12 cellular contexts compared by ENCODE assay signal in the genomic region with DNA sequence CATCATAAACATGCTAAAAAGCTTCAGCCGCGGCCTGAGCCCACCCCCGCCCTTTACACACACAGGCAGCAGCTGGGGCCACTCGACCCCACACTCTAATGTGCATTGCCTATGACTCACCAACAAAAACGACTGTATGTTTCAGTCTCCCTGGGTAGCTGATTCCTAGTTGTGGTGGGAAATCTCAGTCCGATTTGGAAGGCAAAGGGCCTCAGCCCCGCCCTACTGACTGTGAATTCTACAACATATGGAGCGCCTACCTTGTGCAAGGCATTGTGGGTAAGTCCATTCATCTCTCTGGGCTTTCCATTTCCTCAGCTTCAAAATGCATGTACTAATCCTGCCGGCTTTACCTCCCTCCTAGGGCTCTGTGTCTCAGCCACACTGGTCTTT.
DNase-seq lines count a peak whose midpoint lies in the region; ATAC-seq and TF ChIP-seq lines count a peak whose summit lies in the region.
"Had no signal": no experiment of that assay in that cellular context is flagged by ENCODE, and none has a peak within 500 bp of the region (broad histone marks: within the 10 kb centered on the region; RNA-seq: fewer than 3 reads in every experiment).

No MANE protein-coding gene starts in this region.

- no peak overlapping the region for H3K4me3 Mint-ChIP-seq in nephron progenitor cell
- H3K4me3 Mint-ChIP-seq in stimulated activated naive B cell treated with anti-CD40 and anti-IgM and Interleukin-4, amounts not matched to agents 10 μg/mL and 1 μg/mL and 100 μg/mL, for 72 hours: no peak overlapping the region
- H3K4me3 Mint-ChIP-seq: activated naive CD8-positive, alpha-beta T cell had no signal

- ATAC-seq in GM18502 (IDR thresholded peaks at IDR 0.05; ENCODE audit: poor library complexity, unreplicated experiment): no peak
- ATAC-seq in stimulated activated naive B cell treated with anti-CD40 and anti-IgM and Interleukin-4, amounts not matched to agents 10 μg/mL and 1 μg/mL and 100 μg/mL, for 72 hours (replicated peaks): no peak

- no peaks in the 10 kb centered on the region for H3K36me3 Mint-ChIP-seq in nephron progenitor cell (ENCODE audit: low read depth)
- no peaks in the 10 kb centered on the region for H3K36me3 Mint-ChIP-seq in stimulated activated naive B cell treated with anti-CD40 and anti-IgM and Interleukin-4, amounts not matched to agents 10 μg/mL and 1 μg/mL and 100 μg/mL, for 72 hours
- H3K36me3 Mint-ChIP-seq: activated naive CD8-positive, alpha-beta T cell had no signal

- peaks cover 59% of the 10 kb centered on the region for H3K4me1 Mint-ChIP-seq in nephron progenitor cell
- H3K4me1 Mint-ChIP-seq in stimulated activated naive B cell treated with anti-CD40 and anti-IgM and Interleukin-4, amounts not matched to agents 10 μg/mL and 1 μg/mL and 100 μg/mL, for 72 hours: peaks cover 9 to 14% of the 10 kb centered on the region in 2 donors

- H3K4me3 ChIP-seq in choroid plexus epithelial cell (ENCODE audit: low read depth, low read length): no peak overlapping the region
- H3K4me3 ChIP-seq: transverse colon had no signal

- H3K27me3 Mint-ChIP-seq in nephron progenitor cell (ENCODE audit: low read depth, poor library complexity): peaks cover 5% of the 10 kb centered on the region
- peaks cover under 1 to 11% of the 10 kb centered on the region in 2 donors for H3K27me3 Mint-ChIP-seq in stimulated activated naive B cell treated with anti-CD40 and anti-IgM and Interleukin-4, amounts not matched to agents 10 μg/mL and 1 μg/mL and 100 μg/mL, for 72 hours

- TF ChIP-seq CTCF in choroid plexus epithelial cell (conservative IDR thresholded peaks at IDR 0.05; ENCODE audit: low read depth, low read length) (no peak), nephron progenitor cell (IDR thresholded peaks at IDR 0.05) (no peak)

- no peaks in the 10 kb centered on the region for H3K9me3 Mint-ChIP-seq in nephron progenitor cell
- H3K9me3 Mint-ChIP-seq in stimulated activated naive B cell treated with anti-CD40 and anti-IgM and Interleukin-4, amounts not matched to agents 10 μg/mL and 1 μg/mL and 100 μg/mL, for 72 hours: no peaks in the 10 kb centered on the region

- DNase-seq in EH (ENCODE audit: low read depth) (peak; percentile 56), NCI-H345 treated with DMSO at 0.1 percent for 48 hours (lab: John Stamatoyannopoulos, UW; ENCODE audit: unreplicated experiment) (peak; percentile 14), choroid plexus epithelial cell (ENCODE audit: low read depth) (peak; percentile 39), nephron progenitor cell (no peak), NK-92 (lab: John Stamatoyannopoulos, UW; ENCODE audit: unreplicated experiment) (no peak)
- no peak for DNase-seq in activated naive CD4-positive, alpha-beta T cell treated with anti-CD3 and anti-CD28 coated beads, Interleukin-2, amount 50 U/mL, for 16 hours
- DNase-seq in stimulated activated naive B cell treated with anti-CD40 and anti-IgM and Interleukin-4, amounts not matched to agents 10 μg/mL and 1 μg/mL and 100 μg/mL, for 72 hours: no peak
- DNase-seq: activated CD4-positive, alpha-beta T cell treated with anti-CD3 and anti-CD28 coated beads for 48 hours; COR-L47; transverse colon had no signal

- peak overlapping the region; percentile 77 for H3K27ac Mint-ChIP-seq in nephron progenitor cell
- no peak overlapping the region for H3K27ac Mint-ChIP-seq in stimulated activated naive B cell treated with anti-CD40 and anti-IgM and Interleukin-4, amounts not matched to agents 10 μg/mL and 1 μg/mL and 100 μg/mL, for 72 hours
- H3K27ac Mint-ChIP-seq: activated naive CD8-positive, alpha-beta T cell had no signal

Comparison
In these comparisons a context has a peak if more than half of its experiments do, and no peak if none do; other contexts are left out.
1. DNase-seq: peak in EH (single experiment), NCI-H345 treated with DMSO at 0.1 percent for 48 hours (single experiment) and choroid plexus epithelial cell (single experiment); none in nephron progenitor cell (single experiment), NK-92 (single experiment), activated naive CD4-positive, alpha-beta T cell treated with anti-CD3 and anti-CD28 coated beads, Interleukin-2, amount 50 U/mL, for 16 hours (single experiment) and stimulated activated naive B cell treated with anti-CD40 and anti-IgM and Interleukin-4, amounts not matched to agents 10 μg/mL and 1 μg/mL and 100 μg/mL, for 72 hours (single experiment).